24 cellular contexts compared by ENCODE assay signal in genomic region chr4:164193676-164194075, GRCh38.
A peak's percentile ranks its signal among the peaks of the same experiment; 100 is the strongest.
DNase-seq lines count a peak whose midpoint lies in the region.
"Had no signal": no experiment of that assay in that cellular context is flagged by ENCODE, and none has a peak within 500 bp of the region (broad histone marks: within the 10 kb centered on the region; RNA-seq: fewer than 3 reads in every experiment).

No MANE protein-coding gene starts in this region.

- POLR2A ChIA-PET in CD8-positive, alpha-beta memory T cell (lab: Charles Lee) = no interaction called here

- H3K4me1 ChIP-seq in CD8-positive, alpha-beta memory T cell (ENCODE audit: insufficient read depth, low read length) = no peaks in the 10 kb centered on the region
- H3K4me1 ChIP-seq: A549; BLaER1 treated with 17β-estradiol and CSF1 and Interleukin-3, amounts not matched to agents 10 nM and 100 nM had no signal

- H3K27me3 Mint-ChIP-seq in CD8-positive, alpha-beta memory T cell = no peaks in the 10 kb centered on the region
- no peaks in the 10 kb centered on the region for H3K27me3 Mint-ChIP-seq in activated naive CD8-positive, alpha-beta T cell treated with anti-CD3 and anti-CD28 coated beads for 36 hours
- H3K27me3 Mint-ChIP-seq: B cell had no signal

- CTCF ChIA-PET in CD8-positive, alpha-beta memory T cell (lab: Charles Lee) = no interaction called here

- H3K9me3 Mint-ChIP-seq in CD8-positive, alpha-beta memory T cell = peaks cover 0 to 11% (median 0%) of the 10 kb centered on the region in 5 donors
- no peaks in the 10 kb centered on the region for H3K9me3 Mint-ChIP-seq in activated naive CD8-positive, alpha-beta T cell treated with anti-CD3 and anti-CD28 coated beads for 36 hours
- H3K9me3 Mint-ChIP-seq: CD4-positive, alpha-beta T cell; CD8-positive, alpha-beta T cell had no signal

- DNase-seq in LHCN-M2 (ENCODE audit: low read depth) (peak; percentile 59), amniotic epithelial cell (ENCODE audit: low read depth) (peak; percentile 30), myocyte (ENCODE audit: low read depth) (peak; percentile 11), A172 (ENCODE audit: low spot score) (no peak), GM19238 (ENCODE audit: insufficient read length, low spot score) (no peak)
- DNase-seq in CD8-positive, alpha-beta memory T cell = no peak
- DNase-seq in activated naive CD8-positive, alpha-beta T cell treated with anti-CD3 and anti-CD28 coated beads for 36 hours = no peak
- DNase-seq: 8988T; AML-193; CD4-positive, alpha-beta T cell; CD8-positive, alpha-beta T cell; COR-L47; DMS 273 treated with DMSO at 0.1 percent for 48 hours; DMS153; DMS53; DMS79; DND-41; EL; GDM1 had no signal

- no peaks in the 10 kb centered on the region for H3K36me3 Mint-ChIP-seq in CD8-positive, alpha-beta memory T cell
- H3K36me3 Mint-ChIP-seq in activated naive CD8-positive, alpha-beta T cell treated with anti-CD3 and anti-CD28 coated beads for 36 hours = no peaks in the 10 kb centered on the region
- H3K36me3 Mint-ChIP-seq: CD8-positive, alpha-beta T cell had no signal

- H3K9me3 ChIP-seq in CD8-positive, alpha-beta memory T cell (ENCODE audit: low read length) = no peaks in the 10 kb centered on the region
- H3K9me3 ChIP-seq: A549; BLaER1 treated with 17β-estradiol and CSF1 and Interleukin-3, amounts not matched to agents 10 nM and 100 nM had no signal

- no peaks in the 10 kb centered on the region for H3K4me1 Mint-ChIP-seq in CD8-positive, alpha-beta memory T cell
- no peaks in the 10 kb centered on the region for H3K4me1 Mint-ChIP-seq in activated naive CD8-positive, alpha-beta T cell treated with anti-CD3 and anti-CD28 coated beads for 36 hours
- H3K4me1 Mint-ChIP-seq: B cell had no signal

- H3K27me3 ChIP-seq in CD8-positive, alpha-beta memory T cell (ENCODE audit: insufficient read depth, low read length, poor library complexity, severe bottlenecking) = no peaks in the 10 kb centered on the region
- H3K27me3 ChIP-seq: BLaER1 treated with 17β-estradiol and CSF1 and Interleukin-3, amounts not matched to agents 10 nM and 100 nM had no signal

- H3K36me3 ChIP-seq in CD8-positive, alpha-beta memory T cell (ENCODE audit: insufficient read depth, low read length) = no peaks in the 10 kb centered on the region
- H3K36me3 ChIP-seq: BLaER1 treated with 17β-estradiol and CSF1 and Interleukin-3, amounts not matched to agents 10 nM and 100 nM had no signal

- H3K27ac ChIP-seq in CD8-positive, alpha-beta memory T cell (ENCODE audit: low read depth, low read length) = no peak overlapping the region
- H3K27ac ChIP-seq: A549; BLaER1 treated with 17β-estradiol and CSF1 and Interleukin-3, amounts not matched to agents 10 nM and 100 nM; C4-2B had no signal

- H3K4me3 ChIP-seq in CD8-positive, alpha-beta memory T cell (ENCODE audit: low read length) = no peak overlapping the region
- H3K4me3 ChIP-seq: A549; BLaER1 treated with 17β-estradiol and CSF1 and Interleukin-3, amounts not matched to agents 10 nM and 100 nM; GM12878 had no signal

- no peak overlapping the region for H3K27ac Mint-ChIP-seq in CD8-positive, alpha-beta memory T cell
- H3K27ac Mint-ChIP-seq in activated naive CD8-positive, alpha-beta T cell treated with anti-CD3 and anti-CD28 coated beads for 36 hours = no peak overlapping the region
- H3K27ac Mint-ChIP-seq: B cell; CD4-positive, alpha-beta T cell; CD8-positive, alpha-beta T cell had no signal

- no peak overlapping the region for H3K4me3 Mint-ChIP-seq in CD8-positive, alpha-beta memory T cell
- H3K4me3 Mint-ChIP-seq in activated naive CD8-positive, alpha-beta T cell treated with anti-CD3 and anti-CD28 coated beads for 36 hours = no peak overlapping the region
- H3K4me3 Mint-ChIP-seq: B cell; CD4-positive, alpha-beta T cell; CD8-positive, alpha-beta T cell had no signal

Comparison
In these comparisons a context has a peak if more than half of its experiments do, and no peak if none do; other contexts are left out.
1. DNase-seq: peak in LHCN-M2 (single experiment), amniotic epithelial cell (single experiment) and myocyte (single experiment); none in A172 (single experiment), CD8-positive, alpha-beta memory T cell (0 of 5), GM19238 (single experiment) and activated naive CD8-positive, alpha-beta T cell treated with anti-CD3 and anti-CD28 coated beads for 36 hours (single experiment).